ENCODE assay signal across 19 cellular contexts in the genomic region with DNA sequence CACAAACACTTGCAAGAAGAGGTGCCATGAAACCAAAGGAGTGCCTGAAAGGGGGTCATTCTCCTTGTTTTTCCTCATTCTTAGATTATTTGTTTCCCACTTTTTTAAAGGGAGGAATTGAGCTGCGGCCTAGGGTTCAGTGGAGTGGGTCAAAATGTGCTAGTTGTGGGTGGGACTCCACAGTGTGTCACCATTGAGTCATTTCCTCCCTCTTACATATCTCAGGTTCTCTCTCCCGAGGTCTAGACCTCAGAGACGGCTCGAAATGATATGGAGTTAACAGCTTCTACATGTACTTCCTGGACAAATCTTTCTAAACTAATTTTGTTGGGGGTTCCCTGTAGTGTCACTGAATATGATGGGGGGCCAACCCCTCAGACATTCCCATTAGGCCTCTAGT.
DNase-seq lines count a peak whose midpoint lies in the region; ATAC-seq, FAIRE-seq and TF ChIP-seq lines count a peak whose summit lies in the region.
"Had no signal": no experiment of that assay in that cellular context is flagged by ENCODE, and none has a peak within 500 bp of the region (broad histone marks: within the 10 kb centered on the region; RNA-seq: fewer than 3 reads in every experiment).

No MANE protein-coding gene starts in this region.

- TF ChIP-seq POLR2A in endothelial cell of umbilical vein (IDR thresholded peaks at IDR 0.05; ENCODE audit: low read depth, low read length): no peak

- ATAC-seq in GM19395 (IDR thresholded peaks at IDR 0.05; ENCODE audit: unreplicated experiment): no peak
- ATAC-seq: A549, GM12878 had no signal

- DNase-seq in HT-29 (ENCODE audit: low spot score): peak; percentile 3
- peak; percentile 49 for DNase-seq in RCC 7860 (ENCODE audit: low spot score)
- DNase-seq in endothelial cell of umbilical vein (ENCODE audit: low read depth, low spot score): no peak
- no peak for DNase-seq in pons (ENCODE audit: low spot score)
- no peak for DNase-seq in amniotic stem cell (lab: John Stamatoyannopoulos, UW)
- DNase-seq in T-helper 2 cell: no peak
- DNase-seq: AML-193; Calu3; CD4-positive, alpha-beta memory T cell; DMS79 treated with DMSO at 0.1 percent for 48 hours; EL; GM23248; KG1 had no signal

- FAIRE-seq in RCC 7860 (lab: Jason Lieb, UNC) (peak; percentile 46), endothelial cell of umbilical vein (lab: Jason Lieb, UNC) (peak; percentile 57)
- FAIRE-seq: A549, GM12878, GM19239 had no signal

- H3K36me3 ChIP-seq in endothelial cell of umbilical vein (ENCODE audit: control insufficient read depth in 2 of 2, extremely low read depth in 1 of 2, insufficient read depth in 2 of 2, low read length in 2 of 2): no peaks in the 10 kb centered on the region
- H3K36me3 ChIP-seq: BLaER1, HAP-1 had no signal

- TF ChIP-seq CTCF in endothelial cell of umbilical vein (IDR thresholded peaks at IDR 0.05; ENCODE audit: extremely low read depth in 1 of 2, insufficient read depth in 1 of 2, low read depth in 1 of 2, low read length in 2 of 2): no peak

- no peak overlapping the region for H3K4me2 ChIP-seq in endothelial cell of umbilical vein (ENCODE audit: insufficient read depth, low read length)
- H3K4me2 ChIP-seq: A549, BLaER1 had no signal

- no peaks in the 10 kb centered on the region for H3K9me1 ChIP-seq in endothelial cell of umbilical vein (replicated peaks; ENCODE audit: control insufficient read depth, extremely low read depth, insufficient read depth, low read length)

- no peaks in the 10 kb centered on the region for H3K4me1 ChIP-seq in endothelial cell of umbilical vein (ENCODE audit: control insufficient read depth, extremely low read depth, insufficient read depth, low read length)
- H3K4me1 ChIP-seq: A549, BLaER1, HAP-1 had no signal

- H3K4me3 ChIP-seq in endothelial cell of umbilical vein (replicated peaks in 1 of 3; ENCODE audit: insufficient read depth in 1 of 3, low read depth in 1 of 3, low read length in 3 of 3): no peak overlapping the region
- H3K4me3 ChIP-seq: A549, BLaER1, GM12878, GM23248, HAP-1 had no signal

- H4K20me1 ChIP-seq in endothelial cell of umbilical vein (replicated peaks; ENCODE audit: control insufficient read depth, extremely low read depth, insufficient read depth, low read length): no peaks in the 10 kb centered on the region
- H4K20me1 ChIP-seq: BLaER1 had no signal

- H3K9ac ChIP-seq in endothelial cell of umbilical vein (replicated peaks; ENCODE audit: extremely low read depth, insufficient read depth, low read length): no peak overlapping the region
- H3K9ac ChIP-seq: BLaER1, GM23248 had no signal

- no peak overlapping the region for H2AFZ ChIP-seq in endothelial cell of umbilical vein (ENCODE audit: low read depth, low read length)
- H2AFZ ChIP-seq: GM23248 had no signal

- BruUV-seq in endothelial cell of umbilical vein (replicated peaks; lab: Mats Ljungman, UMichigan): no TSS peak

- no peaks in the 10 kb centered on the region for H3K79me2 ChIP-seq in endothelial cell of umbilical vein (ENCODE audit: control insufficient read depth, insufficient read depth, low read length)

- CTCF ChIA-PET in endothelial cell of umbilical vein (lab: Charles Lee): no interaction called here

- dilution Hi-C loops in endothelial cell of umbilical vein (cut with MboI; ENCODE audit: extremely low pct_ligation_motif_present, low sequenced_read_pairs): no loop called here

- H3K27me3 ChIP-seq in endothelial cell of umbilical vein (ENCODE audit: control insufficient read depth in 2 of 2, insufficient read depth in 2 of 2, low read length in 2 of 2): no peaks in the 10 kb centered on the region

- POLR2A ChIA-PET in endothelial cell of umbilical vein (lab: Charles Lee): no interaction called here

- intact Hi-C loops in endothelial cell of umbilical vein (cut with micrococcal nuclease): no loop called here

- H3K27ac ChIP-seq in endothelial cell of umbilical vein (ENCODE audit: insufficient read depth, low read depth, low read length): no peak overlapping the region
- H3K27ac ChIP-seq: A549, BLaER1, GM23248 had no signal

- no peaks in the 10 kb centered on the region for H3K9me3 ChIP-seq in endothelial cell of umbilical vein (replicated peaks; ENCODE audit: control insufficient read depth, insufficient read depth, low read length)
- H3K9me3 ChIP-seq: A549, HAP-1 had no signal

TF ChIP-seq in endothelial cell of umbilical vein, 7 proteins besides CTCF, POLR2A, EP300 and RAD21:
- TF ChIP-seq JUN (IDR thresholded peaks at IDR 0.05; ENCODE audit: borderline replicate concordance, insufficient read depth, insufficient read length, low read depth) (no peak), POLR2AphosphoS5 (IDR thresholded peaks at IDR 0.05; ENCODE audit: insufficient read depth, low read depth, low read length) (no peak), EZH2 (IDR thresholded peaks at IDR 0.05; ENCODE audit: borderline replicate concordance, low read depth, low read length, severe bottlenecking) (no peak), MYC (IDR thresholded peaks at IDR 0.05; ENCODE audit: low read depth, low read length) (no peak), GATA2 (IDR thresholded peaks at IDR 0.05; ENCODE audit: insufficient read depth, insufficient read length, low read depth, low read length) (no peak), FOS (IDR thresholded peaks at IDR 0.05; ENCODE audit: borderline replicate concordance, insufficient read depth, low read length) (no peak)
- TF ChIP-seq, protein P1, sequence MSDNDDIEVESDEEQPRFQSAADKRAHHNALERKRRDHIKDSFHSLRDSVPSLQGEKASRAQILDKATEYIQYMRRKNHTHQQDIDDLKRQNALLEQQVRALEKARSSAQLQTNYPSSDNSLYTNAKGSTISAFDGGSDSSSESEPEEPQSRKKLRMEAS (IDR thresholded peaks at IDR 0.05; ENCODE audit: insufficient read depth, insufficient read length): no peak

Comparison
In these comparisons a context has a peak if more than half of its experiments do, and no peak if none do; other contexts are left out.
1. DNase-seq: peak in HT-29 (single experiment) and RCC 7860 (single experiment); none in endothelial cell of umbilical vein (single experiment), pons (single experiment), amniotic stem cell (single experiment) and T-helper 2 cell (0 of 5).